8 cellular contexts compared by ENCODE assay signal in genomic region chr1:150268342-150268705, GRCh38. TPM values are rescaled to one million over a fixed set of nuclear protein-coding genes. Genes with fewer than 3 reads are reported as not detected.
DNase-seq lines count a peak whose midpoint lies in the region; ATAC-seq and TF ChIP-seq lines count a peak whose summit lies in the region.

No MANE protein-coding gene starts in this region.

- H3K4me3 Mint-ChIP-seq in stimulated activated naive CD8-positive, alpha-beta T cell treated with anti-CD3 and anti-CD28 coated beads, Interleukin-15, Interleukin-2, amounts not matched to agents 100 ng/mL and 50 ng/mL, for 24 hours: peak overlapping the region; percentile 97

- H3K27ac Mint-ChIP-seq in stimulated activated naive CD8-positive, alpha-beta T cell treated with anti-CD3 and anti-CD28 coated beads, Interleukin-15, Interleukin-2, amounts not matched to agents 100 ng/mL and 50 ng/mL, for 24 hours: peak overlapping the region; percentile 97

- peaks cover 28% of the 10 kb centered on the region for H3K36me3 Mint-ChIP-seq in stimulated activated naive CD8-positive, alpha-beta T cell treated with anti-CD3 and anti-CD28 coated beads, Interleukin-15, Interleukin-2, amounts not matched to agents 100 ng/mL and 50 ng/mL, for 24 hours (ENCODE audit: low read depth)

- H3K9me3 ChIP-seq in WERI-Rb-1 (ENCODE audit: severe bottlenecking): no peaks in the 10 kb centered on the region
- H3K9me3 ChIP-seq in lung (ENCODE audit: control insufficient read depth in 2 of 2, insufficient read depth in 1 of 2, low read length in 1 of 2): no peaks in the 10 kb centered on the region

- H3K36me3 ChIP-seq in WERI-Rb-1 (peaks cover 39% of the 10 kb centered on the region), lung (ENCODE audit: control insufficient read depth in 2 of 2, insufficient read depth in 2 of 2, low read length in 2 of 2) (peaks cover 11 to 21% of the 10 kb centered on the region in 2 donors)

- H3K27ac ChIP-seq in WERI-Rb-1 (peak overlapping the region; percentile 83), coronary artery (peak overlapping the region; percentile 87 to 94), lung (ENCODE audit: low read depth in 1 of 2, low read length in 1 of 2) (peak overlapping the region; percentile 94 to 98)

- peaks cover 6 to 8% of the 10 kb centered on the region in 2 donors for H3K4me1 ChIP-seq in lung (ENCODE audit: control insufficient read depth in 2 of 2, insufficient read depth in 2 of 2, low read length in 2 of 2)

- no peaks in the 10 kb centered on the region for H3K27me3 ChIP-seq in WERI-Rb-1 (ENCODE audit: insufficient read depth, low read depth, severe bottlenecking)
- no peaks in the 10 kb centered on the region for H3K27me3 ChIP-seq in lung (ENCODE audit: control insufficient read depth, insufficient read depth)

- no peak for TF ChIP-seq CTCF in WERI-Rb-1 (IDR thresholded peaks at IDR 0.05; ENCODE audit: low read depth, low read length)
- no peak for TF ChIP-seq CTCF in coronary artery (IDR thresholded peaks at IDR 0.05)
- no peak for TF ChIP-seq CTCF in lung (IDR thresholded peaks at IDR 0.05; ENCODE audit: control extremely low read depth, extremely low read depth)

- no peaks in the 10 kb centered on the region for H3K9me3 Mint-ChIP-seq in stimulated activated naive CD8-positive, alpha-beta T cell treated with anti-CD3 and anti-CD28 coated beads, Interleukin-15, Interleukin-2, amounts not matched to agents 100 ng/mL and 50 ng/mL, for 24 hours

- no peaks in the 10 kb centered on the region for H3K27me3 Mint-ChIP-seq in stimulated activated naive CD8-positive, alpha-beta T cell treated with anti-CD3 and anti-CD28 coated beads, Interleukin-15, Interleukin-2, amounts not matched to agents 100 ng/mL and 50 ng/mL, for 24 hours

- WGBS in lung, 2 donors: 0 to 1% methylated on average over 21 of the region's 21 CpGs

- intact Hi-C loops in posterior vena cava (cut with DNase I): no loop called here

- H3K4me1 Mint-ChIP-seq in stimulated activated naive CD8-positive, alpha-beta T cell treated with anti-CD3 and anti-CD28 coated beads, Interleukin-15, Interleukin-2, amounts not matched to agents 100 ng/mL and 50 ng/mL, for 24 hours (ENCODE audit: low read depth): peaks cover 29% of the 10 kb centered on the region

- peak; percentile 30 for ATAC-seq in GM18505 (IDR thresholded peaks at IDR 0.05; ENCODE audit: unreplicated experiment)
- ATAC-seq in HG03135 (IDR thresholded peaks at IDR 0.05; ENCODE audit: unreplicated experiment): peak; percentile 36
- ATAC-seq in lung (ENCODE audit: insufficient read depth, low FRiP score): peak; percentile 41

- DNase-seq in WERI-Rb-1 (no peak), coronary artery (ENCODE audit: low spot score) (no peak), lung (ENCODE audit: low spot score) (no peak), posterior vena cava (ENCODE audit: low spot score) (no peak), NCI-H187 (lab: John Stamatoyannopoulos, UW) (no peak)

- H3K4me3 ChIP-seq in WERI-Rb-1 (ENCODE audit: low read depth, low read length) (peak overlapping the region; percentile 88), coronary artery (peak overlapping the region; percentile 93), lung (peak overlapping the region; percentile 95)

- TF ChIP-seq POLR2A in GM18505 (IDR thresholded peaks at IDR 0.05; ENCODE audit: borderline replicate concordance, extremely low read depth, insufficient read depth, insufficient read length): no peak

RNA-seq across cellular contexts. Expression of gene APH1A, which starts 0.5 kb away (rescaled TPM):
- total RNA-seq in lung (100 to 1,000 TPM in 1 of 2 donors, 10 to 100 TPM in 1; 95.0 to 142 TPM), posterior vena cava (10 to 100 TPM; 56.2 to 68.1 TPM)
- polyA plus RNA-seq in lung: 100 to 1,000 TPM; 128 to 164 TPM

RNA-seq across cellular contexts. Expression of gene C1orf54, which starts 4.3 kb away (rescaled TPM):
- total RNA-seq in lung: 10 to 100 TPM in 1 of 2 donors, 1 to 10 TPM in 1; 7.0 to 39.6 TPM
- 10 to 100 TPM in 1 of 2 donors, 1 to 10 TPM in 1; 9.7 to 21.3 TPM for polyA plus RNA-seq in lung
- 10 to 100 TPM; 39.3 to 44.2 TPM for total RNA-seq in posterior vena cava

RNA-seq across cellular contexts. Expression of gene CA14, which starts 10.8 kb away (rescaled TPM):
- under 1 TPM; 0.14 to 0.40 TPM for total RNA-seq in lung
- under 1 TPM; 0.19 to 0.30 TPM for polyA plus RNA-seq in lung
- total RNA-seq in posterior vena cava: not detected

RNA-seq across cellular contexts. Expression of gene CIART, which starts 14.0 kb away (rescaled TPM):
- total RNA-seq in lung: 1 to 10 TPM; 1.3 to 6.5 TPM
- polyA plus RNA-seq in lung: 1 to 10 TPM; 3.4 to 8.0 TPM
- total RNA-seq in posterior vena cava: 1 to 10 TPM; 6.7 to 9.1 TPM

RNA-seq across cellular contexts. Expression of gene MRPS21, which starts 25.3 kb away (rescaled TPM):
- total RNA-seq in lung: 10 to 100 TPM; 31.4 to 53.1 TPM
- 100 to 1,000 TPM in 1 of 2 donors, 10 to 100 TPM in 1; 48.5 to 169 TPM for polyA plus RNA-seq in lung
- 10 to 100 TPM; 40.6 to 49.4 TPM for total RNA-seq in posterior vena cava
